8 cellular contexts compared by ENCODE assay signal in the genomic region with DNA sequence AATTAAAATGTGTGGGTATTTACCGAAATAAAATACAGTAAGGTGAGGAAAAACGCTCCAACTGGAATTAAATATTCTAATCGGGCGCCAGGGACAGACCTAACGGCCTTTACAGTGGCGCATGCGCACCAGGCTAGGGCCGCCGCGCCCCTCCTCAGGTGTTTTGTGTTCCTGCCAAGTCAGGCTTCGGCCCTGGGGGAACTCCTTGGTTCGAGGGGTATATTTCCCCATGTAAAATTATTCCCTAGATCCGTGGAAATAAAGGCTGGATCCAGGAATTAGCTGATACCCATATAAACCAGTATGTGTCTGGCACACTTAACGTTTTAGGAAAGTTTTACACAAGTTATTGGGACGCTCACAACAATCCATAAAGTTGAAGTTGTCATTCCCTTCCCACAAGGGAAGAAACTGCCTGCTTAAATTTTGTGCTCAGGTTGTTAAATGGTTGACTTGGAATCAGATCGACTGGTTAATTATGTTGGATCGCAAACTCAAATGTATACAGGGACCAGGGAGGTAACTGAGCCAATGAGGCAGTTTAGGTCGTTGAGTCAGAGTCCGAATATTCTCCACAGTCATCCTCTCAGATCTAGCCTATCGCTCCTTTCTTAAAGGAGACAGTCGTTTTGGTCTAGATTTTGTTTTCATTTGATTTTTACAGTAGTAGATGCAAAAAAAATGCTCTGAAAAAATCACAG. TPM values are rescaled to one million over a fixed set of nuclear protein-coding genes. Genes with fewer than 3 reads are reported as not detected.
A peak's percentile ranks its signal among the peaks of the same experiment; 100 is the strongest.
DNase-seq lines count a peak whose midpoint lies in the region; ATAC-seq and TF ChIP-seq lines count a peak whose summit lies in the region.

No MANE protein-coding gene starts in this region.

- H3K27me3 Mint-ChIP-seq in HFFc6 (ENCODE audit: insufficient read depth) (no peaks in the 10 kb centered on the region; the same call in 1 of the 2 replicates), MCF 10A (ENCODE audit: insufficient read depth, unreplicated experiment) (peaks cover under 1% of the 10 kb centered on the region)

- BruUV-seq in MCF 10A (replicated peaks; lab: Mats Ljungman, UMichigan): TSS peak; percentile 93

- H3K27me3 ChIP-seq in WERI-Rb-1 (ENCODE audit: insufficient read depth, low read depth, severe bottlenecking) (no peaks in the 10 kb centered on the region), skeletal muscle satellite cell (ENCODE audit: control insufficient read depth, insufficient read depth, low read length) (no peaks in the 10 kb centered on the region)

- no peak for ATAC-seq in HG02763 (IDR thresholded peaks at IDR 0.05; ENCODE audit: unreplicated experiment)

- peak overlapping the region; percentile 93 for H3K4me2 ChIP-seq in skeletal muscle satellite cell (ENCODE audit: low read length)

- peak overlapping the region; percentile 98 for H3K9ac ChIP-seq in skeletal muscle satellite cell (ENCODE audit: low read depth, low read length)

- intact Hi-C loops in MCF 10A (cut with micrococcal nuclease): loop anchor here (2.0 kb wide), 1 partner anchor 27 kb away; no protein-coding TSS in a partner anchor

- H3K4me3 Mint-ChIP-seq in HFFc6 (peak overlapping the region; percentile 100), MCF 10A (ENCODE audit: unreplicated experiment) (peak overlapping the region; percentile 100)

- H3K4me1 Mint-ChIP-seq in HFFc6 (ENCODE audit: low read depth) (peaks cover 18% of the 10 kb centered on the region), MCF 10A (ENCODE audit: insufficient read depth, unreplicated experiment) (peaks cover 6% of the 10 kb centered on the region)

- peak overlapping the region; percentile 100 for H3K27ac Mint-ChIP-seq in HFFc6
- H3K27ac Mint-ChIP-seq in MCF 10A (ENCODE audit: low read depth, unreplicated experiment): peak overlapping the region; percentile 100

- DNase-seq in COLO829 (ENCODE audit: low spot score) (peak; percentile 93), HFFc6 (peak; percentile 36), NCI-H2107 treated with DMSO at 0.1 percent for 48 hours (lab: John Stamatoyannopoulos, UW; ENCODE audit: unreplicated experiment) (peak; percentile 93), WERI-Rb-1 (peak; percentile 78), MCF 10A (ENCODE audit: unreplicated experiment) (peak; percentile 85)

- H3K36me3 ChIP-seq in WERI-Rb-1 (peaks cover 33% of the 10 kb centered on the region), skeletal muscle satellite cell (ENCODE audit: insufficient read depth, low read length) (peaks cover 13% of the 10 kb centered on the region)

- H3K9me3 Mint-ChIP-seq in HFFc6 (no peaks in the 10 kb centered on the region), MCF 10A (ENCODE audit: unreplicated experiment) (no peaks in the 10 kb centered on the region)

- H3K36me3 Mint-ChIP-seq in HFFc6 (ENCODE audit: low read depth) (peaks cover 21% of the 10 kb centered on the region), MCF 10A (ENCODE audit: insufficient read depth, unreplicated experiment) (peaks cover 29% of the 10 kb centered on the region)

- H3K4me3 ChIP-seq in WERI-Rb-1 (ENCODE audit: low read depth, low read length): peak overlapping the region; percentile 83
- peak overlapping the region; percentile 88 for H3K4me3 ChIP-seq in iPS-18c (ENCODE audit: insufficient read depth, low read depth, low read length)
- peak overlapping the region; percentile 97 for H3K4me3 ChIP-seq in skeletal muscle satellite cell (ENCODE audit: low read length)

- CTCF ChIA-PET in MCF 10A (lab: Yijun Ruan, JAX): interaction anchor here (0.6 to 1.5 kb wide), 4 partner anchors 27 to 1455 kb away, joined by 3 to 5 read pairs (median 3); no protein-coding TSS in a partner anchor

- H3K4me1 ChIP-seq in skeletal muscle satellite cell (ENCODE audit: control insufficient read depth, insufficient read depth, low read length): peaks cover 5% of the 10 kb centered on the region

- peak overlapping the region; percentile 97 for H3K27ac ChIP-seq in WERI-Rb-1

- POLR2A ChIA-PET in MCF 10A (lab: Yijun Ruan, JAX): interaction anchor here (0.6 to 1.9 kb wide), 11 partner anchors 15 to 167 kb away, joined by 3 to 9 read pairs (median 3); a partner anchor contains a TSS

- TF ChIP-seq CTCF in HFFc6 (IDR thresholded peaks at IDR 0.05) (no peak), WERI-Rb-1 (IDR thresholded peaks at IDR 0.05; ENCODE audit: low read depth, low read length) (no peak), MCF 10A (IDR thresholded peaks at IDR 0.05; ENCODE audit: unreplicated experiment) (no peak)

- H3K9me3 ChIP-seq in WERI-Rb-1 (ENCODE audit: severe bottlenecking) (no peaks in the 10 kb centered on the region), iPS-18c (ENCODE audit: control insufficient read depth, insufficient read depth, low read length) (no peaks in the 10 kb centered on the region), skeletal muscle satellite cell (replicated peaks; ENCODE audit: low read length) (no peaks in the 10 kb centered on the region)

RNA-seq across cellular contexts. Expression of a gene that starts 0.6 kb away (rescaled TPM):
- 10 to 100 TPM; 48.7 to 58.8 (median 57.3) TPM for total RNA-seq in HFFc6 (2021; fragmentation: NEBNext Ultra II Directional; extraction: Animal tissue kit (Norgen Biotek cat#: 25700))
- 76.3 and 87.1 TPM in 2 replicates for total RNA-seq in MCF 10A (2022)
- total RNA-seq in skeletal muscle satellite cell (2012; rRNA removed): 27.3 and 32.2 TPM in 2 replicates

RNA-seq across cellular contexts. Expression of a gene that starts 46.0 kb away (rescaled TPM):
- total RNA-seq in HFFc6 (2021; fragmentation: NEBNext Ultra II Directional; extraction: Animal tissue kit (Norgen Biotek cat#: 25700)): 100 to 1,000 TPM; 301 to 338 (median 317) TPM
- 230 and 245 TPM in 2 replicates for total RNA-seq in MCF 10A (2022)
- 415 and 468 TPM in 2 replicates for total RNA-seq in skeletal muscle satellite cell (2012; rRNA removed)

Comparison
In these comparisons a context has a peak if more than half of its experiments do, and no peak if none do; other contexts are left out.
1. DNase-seq: peak in every context shown above with its lines; median percentile 93 in COLO829; 93 in NCI-H2107 treated with DMSO at 0.1 percent for 48 hours; 85 in MCF 10A; 78 in WERI-Rb-1; 36 in HFFc6.